Comparison of ENCODE assay signal across 17 cellular contexts in the genomic region with DNA sequence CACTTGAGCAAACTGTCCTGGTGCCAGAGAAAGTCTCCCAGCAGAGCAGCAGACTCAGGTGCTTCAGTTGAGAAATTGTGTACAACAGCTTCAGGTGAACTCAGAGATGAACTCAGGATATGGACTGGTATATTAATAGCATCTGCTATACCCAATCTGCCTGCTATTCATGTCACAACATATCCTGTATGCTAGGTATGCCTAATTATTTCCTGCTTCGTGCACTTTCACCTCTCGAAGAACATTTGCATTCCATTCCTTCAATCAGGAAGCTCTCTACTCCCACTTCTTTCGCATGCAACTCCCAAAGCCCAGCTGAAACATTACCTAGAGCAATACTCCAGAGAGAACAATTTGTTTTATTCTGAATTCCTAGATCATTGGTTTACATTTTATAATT.
DNase-seq lines count a peak whose midpoint lies in the region; ATAC-seq and TF ChIP-seq lines count a peak whose summit lies in the region.
"Had no signal": no experiment of that assay in that cellular context is flagged by ENCODE, and none has a peak within 500 bp of the region (broad histone marks: within the 10 kb centered on the region; RNA-seq: fewer than 3 reads in every experiment).

No MANE protein-coding gene starts in this region.

- no peaks in the 10 kb centered on the region for H3K36me3 Mint-ChIP-seq in neural progenitor cell
- H3K36me3 Mint-ChIP-seq: CD8-positive, alpha-beta T cell had no signal

- no peak for TF ChIP-seq POLR2A in adrenal gland (IDR thresholded peaks at IDR 0.05)

- no peaks in the 10 kb centered on the region for H3K9me2 ChIP-seq in hepatocyte (replicated peaks; ENCODE audit: insufficient read depth)

- WGBS in hepatocyte (ENCODE audit: low lambda C conversion rate, missing lambda C conversion rate): 74% methylated on average over 3 of the region's 3 CpGs
- 65 to 71% (median 71%) methylated on average over 3 of the region's 3 CpGs for WGBS in adrenal gland, 4 donors

- H4K20me1 ChIP-seq in hepatocyte (ENCODE audit: insufficient read depth, poor library complexity, severe bottlenecking) (no peaks in the 10 kb centered on the region), neural progenitor cell (ENCODE audit: low read depth) (no peaks in the 10 kb centered on the region)
- H4K20me1 ChIP-seq: BLaER1 treated with 17β-estradiol and CSF1 and Interleukin-3, amounts not matched to agents 10 nM and 100 nM had no signal

- no peak for TF ChIP-seq CTCF in hepatocyte (IDR thresholded peaks at IDR 0.05; ENCODE audit: poor library complexity)
- no peak for TF ChIP-seq CTCF in neural progenitor cell (IDR thresholded peaks at IDR 0.05)
- TF ChIP-seq CTCF in adrenal gland (IDR thresholded peaks at IDR 0.05): no peak

- ATAC-seq in HG03159 (IDR thresholded peaks at IDR 0.05; ENCODE audit: unreplicated experiment): no peak
- ATAC-seq: CD8-positive, alpha-beta T cell had no signal

- H3F3A ChIP-seq in neural progenitor cell (ENCODE audit: low read depth): no peaks in the 10 kb centered on the region

- H2AFZ ChIP-seq in hepatocyte: no peak overlapping the region
- peak overlapping the region; percentile 9 for H2AFZ ChIP-seq in neural progenitor cell (replicated peaks)

- peaks cover 2% of the 10 kb centered on the region for H3K9me3 Mint-ChIP-seq in neural progenitor cell

- H3K36me3 ChIP-seq in hepatocyte (replicated peaks; ENCODE audit: insufficient read depth, low read depth) (no peaks in the 10 kb centered on the region), neural progenitor cell (no peaks in the 10 kb centered on the region), adrenal gland (replicated peaks in 1 of 2) (no peaks in the 10 kb centered on the region)
- H3K36me3 ChIP-seq: BLaER1 treated with 17β-estradiol and CSF1 and Interleukin-3, amounts not matched to agents 10 nM and 100 nM had no signal

- no peaks in the 10 kb centered on the region for H3K27me3 Mint-ChIP-seq in neural progenitor cell (ENCODE audit: insufficient read depth, low read depth)

- H3K4me3 Mint-ChIP-seq in neural progenitor cell: no peak overlapping the region
- H3K4me3 Mint-ChIP-seq: CD8-positive, alpha-beta T cell had no signal

- DNase-seq in HT-29 (ENCODE audit: low spot score): peak; percentile 9
- peak; percentile 6 for DNase-seq in SW480 (ENCODE audit: low spot score)
- peak; percentile 19 for DNase-seq in hepatocyte (ENCODE audit: low spot score)
- no peak for DNase-seq in neural progenitor cell (ENCODE audit: low spot score)
- DNase-seq in OCI-M2 (lab: John Stamatoyannopoulos, UW; ENCODE audit: unreplicated experiment): no peak
- no peak for DNase-seq in adrenal gland
- DNase-seq: CD8-positive, alpha-beta T cell; DMS79 treated with DMSO at 0.1 percent for 48 hours; HCEC 1CT; NCI-H1105; NCI-H1694; NCI-H2081 treated with DMSO at 0.1 percent for 48 hours; NCI-H510A treated with DMSO at 0.1 percent for 48 hours; NCI-H774; SHP77 treated with DMSO at 0.1 percent for 48 hours had no signal

- H3K4me1 ChIP-seq in hepatocyte (ENCODE audit: insufficient read depth) (peaks cover 11% of the 10 kb centered on the region), neural progenitor cell (no peaks in the 10 kb centered on the region), adrenal gland (replicated peaks in 1 of 2) (no peaks in the 10 kb centered on the region)

- no peak overlapping the region for H3K9ac ChIP-seq in neural progenitor cell
- H3K9ac ChIP-seq: BLaER1 treated with 17β-estradiol and CSF1 and Interleukin-3, amounts not matched to agents 10 nM and 100 nM had no signal

- H3K79me2 ChIP-seq in hepatocyte: no peaks in the 10 kb centered on the region
- H3K79me2 ChIP-seq in neural progenitor cell (ENCODE audit: low read depth): no peaks in the 10 kb centered on the region

- H3K4me2 ChIP-seq in hepatocyte (no peak overlapping the region), neural progenitor cell (no peak overlapping the region)
- H3K4me2 ChIP-seq: BLaER1 treated with 17β-estradiol and CSF1 and Interleukin-3, amounts not matched to agents 10 nM and 100 nM had no signal

- H3K27ac Mint-ChIP-seq in neural progenitor cell: no peak overlapping the region
- H3K27ac Mint-ChIP-seq: CD8-positive, alpha-beta T cell had no signal

- H3K9me3 ChIP-seq in hepatocyte (ENCODE audit: low read depth) (no peaks in the 10 kb centered on the region), neural progenitor cell (ENCODE audit: low read depth) (no peaks in the 10 kb centered on the region), adrenal gland (replicated peaks in 1 of 3) (no peaks in the 10 kb centered on the region)

- peaks cover 2% of the 10 kb centered on the region for H3K4me1 Mint-ChIP-seq in neural progenitor cell

- H3K27ac ChIP-seq in hepatocyte (peak overlapping the region; percentile 38), neural progenitor cell (no peak overlapping the region), adrenal gland (no peak overlapping the region)
- H3K27ac ChIP-seq: BLaER1 treated with 17β-estradiol and CSF1 and Interleukin-3, amounts not matched to agents 10 nM and 100 nM had no signal

- H3K4me3 ChIP-seq in hepatocyte (no peak overlapping the region), neural progenitor cell (no peak overlapping the region), adrenal gland (no peak overlapping the region)
- H3K4me3 ChIP-seq: BLaER1 treated with 17β-estradiol and CSF1 and Interleukin-3, amounts not matched to agents 10 nM and 100 nM had no signal

- intact Hi-C loops in adrenal gland (cut with DNase I): no loop called here

- H3K27me3 ChIP-seq in hepatocyte (no peaks in the 10 kb centered on the region), neural progenitor cell (no peaks in the 10 kb centered on the region), adrenal gland (no peaks in the 10 kb centered on the region)
- H3K27me3 ChIP-seq: BLaER1 treated with 17β-estradiol and CSF1 and Interleukin-3, amounts not matched to agents 10 nM and 100 nM had no signal

Comparison
In these comparisons a context has a peak if more than half of its experiments do, and no peak if none do; other contexts are left out.
1. DNase-seq: peak in HT-29 (single experiment), SW480 (single experiment) and hepatocyte (single experiment); none in neural progenitor cell (single experiment), OCI-M2 (single experiment) and adrenal gland (0 of 7).